In the genomic region with DNA sequence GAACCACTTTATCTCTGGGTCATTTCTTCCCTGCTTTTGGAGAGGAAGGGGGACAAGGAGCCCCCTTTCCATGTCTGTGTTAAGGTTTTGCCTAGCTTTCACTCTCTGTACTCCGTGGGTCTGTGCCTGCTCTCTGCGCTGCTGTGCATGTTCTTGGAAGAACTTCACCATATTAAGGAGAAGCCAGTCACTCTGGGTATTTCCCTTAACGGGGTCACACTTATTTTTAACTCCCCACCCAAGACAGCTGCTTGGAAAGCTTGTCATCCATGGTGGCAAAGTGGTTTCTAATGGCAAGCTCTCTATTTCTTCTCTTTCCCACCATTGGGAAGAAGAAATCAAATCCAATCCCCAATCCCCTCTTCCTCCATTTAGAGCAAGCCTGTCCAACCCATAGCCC, we compare ENCODE assay signal across 40 cellular contexts. TPM values are rescaled to one million over a fixed set of nuclear protein-coding genes. Genes with fewer than 3 reads are reported as not detected.
"Had no signal": no experiment of that assay in that cellular context is flagged by ENCODE, and none has a peak within 500 bp of the region (broad histone marks: within the 10 kb centered on the region; RNA-seq: fewer than 3 reads in every experiment).

No MANE protein-coding gene starts in this region.

- H3K9me3 ChIP-seq: ascending aorta had no signal

- H3K4me3 ChIP-seq: ascending aorta, cardiac muscle cell had no signal

- H3K4me1 ChIP-seq: ascending aorta had no signal

- H3K27me3 Mint-ChIP-seq: activated naive CD4-positive, alpha-beta T cell treated with anti-CD3 and anti-CD28 coated beads, Interleukin-2, amount 10 ng/mL, durations not matched to agents 7 days and 5 days; brain had no signal

- H3K36me3 ChIP-seq: ascending aorta, cardiac muscle cell, WERI-Rb-1 had no signal

- H3K4me3 Mint-ChIP-seq: activated CD4-positive, alpha-beta memory T cell treated with anti-CD3 and anti-CD28 coated beads for 36 hours; activated CD4-positive, alpha-beta T cell treated with anti-CD3 and anti-CD28 coated beads for 36 hours; activated CD4-positive, alpha-beta T cell treated with anti-CD3 and anti-CD28 coated beads, Interleukin-2, amount 10 ng/mL, durations not matched to agents 7 days and 5 days; activated CD8-positive, alpha-beta T cell treated with anti-CD3 and anti-CD28 coated beads for 36 hours; activated naive CD4-positive, alpha-beta T cell treated with anti-CD3 and anti-CD28 coated beads, Interleukin-2, amount 10 ng/mL, durations not matched to agents 7 days and 5 days; activated naive CD4-positive, alpha-beta T cell treated with anti-CD3 and anti-CD28 coated beads, Interleukin-2, amount 50 U/mL, for 24 hours; activated naive CD8-positive, alpha-beta T cell; activated naive CD8-positive, alpha-beta T cell treated with anti-CD3 and anti-CD28 coated beads, Interleukin-2, amount 10 ng/mL, durations not matched to agents 7 days and 5 days; activated naive CD8-positive, alpha-beta T cell treated with anti-CD3 and anti-CD28 coated beads, Interleukin-2, amount 50 U/mL, for 24 hours; activated T-cell treated with anti-CD3 and anti-CD28 coated beads, Interleukin-2, amount 50 U/mL, for 24 hours; brain; central memory CD8-positive, alpha-beta T cell; T-helper 1 cell treated with Interleukin-12 subunit alpha and Interleukin-12 subunit beta and Interleukin-4 antibody, amounts not matched to agents 30 μg/mL and 1 μg/mL, for 36 hours; T-helper 2 cell treated with Interferon-gamma antibody and Interleukin-4, amounts not matched to agents 5 μg/mL and 100 μg/mL, for 36 hours; WTC11 had no signal

- H3K4me1 Mint-ChIP-seq: activated CD4-positive, alpha-beta T cell treated with anti-CD3 and anti-CD28 coated beads for 36 hours; activated CD4-positive, alpha-beta T cell treated with anti-CD3 and anti-CD28 coated beads, Interleukin-2, amount 10 ng/mL, durations not matched to agents 7 days and 5 days; activated naive CD4-positive, alpha-beta T cell treated with anti-CD3 and anti-CD28 coated beads, Interleukin-2, amount 10 ng/mL, durations not matched to agents 7 days and 5 days; activated naive CD4-positive, alpha-beta T cell treated with anti-CD3 and anti-CD28 coated beads, Interleukin-2, amount 50 U/mL, for 24 hours; activated naive CD8-positive, alpha-beta T cell treated with anti-CD3 and anti-CD28 coated beads, Interleukin-2, amount 50 U/mL, for 24 hours; central memory CD8-positive, alpha-beta T cell had no signal

- H3K27ac Mint-ChIP-seq: activated CD4-positive, alpha-beta memory T cell treated with anti-CD3 and anti-CD28 coated beads for 36 hours; activated CD4-positive, alpha-beta T cell treated with anti-CD3 and anti-CD28 coated beads for 36 hours; activated CD4-positive, alpha-beta T cell treated with anti-CD3 and anti-CD28 coated beads, Interleukin-2, amount 10 ng/mL, durations not matched to agents 7 days and 5 days; activated CD8-positive, alpha-beta T cell treated with anti-CD3 and anti-CD28 coated beads for 36 hours; activated naive CD4-positive, alpha-beta T cell treated with anti-CD3 and anti-CD28 coated beads, Interleukin-2, amount 10 ng/mL, durations not matched to agents 7 days and 5 days; activated naive CD4-positive, alpha-beta T cell treated with anti-CD3 and anti-CD28 coated beads, Interleukin-2, amount 50 U/mL, for 24 hours; activated naive CD8-positive, alpha-beta T cell; activated naive CD8-positive, alpha-beta T cell treated with anti-CD3 and anti-CD28 coated beads, Interleukin-2, amount 10 ng/mL, durations not matched to agents 7 days and 5 days; activated naive CD8-positive, alpha-beta T cell treated with anti-CD3 and anti-CD28 coated beads, Interleukin-2, amount 50 U/mL, for 24 hours; activated T-cell treated with anti-CD3 and anti-CD28 coated beads, Interleukin-2, amount 50 U/mL, for 24 hours; activated T-helper 2 cell treated with anti-CD3 and anti-CD28 coated beads, Interferon-gamma antibody, Interleukin-2, Interleukin-4, amounts not matched to agents 10 μg/mL and 5 μg/mL and 100 μg/mL, durations not matched to agents 14 hours and 24 hours and 36 hours; T-helper 1 cell treated with Interleukin-12 subunit alpha and Interleukin-12 subunit beta and Interleukin-4 antibody, amounts not matched to agents 30 μg/mL and 1 μg/mL, for 36 hours; T-helper 2 cell treated with Interferon-gamma antibody and Interleukin-4, amounts not matched to agents 5 μg/mL and 100 μg/mL, for 36 hours; WTC11 had no signal

- H3K27me3 ChIP-seq: ascending aorta, cardiac muscle cell had no signal

- DNase-seq: activated CD4-positive, alpha-beta memory T cell treated with anti-CD3 and anti-CD28 coated beads for 36 hours; activated CD4-positive, alpha-beta T cell treated with anti-CD3 and anti-CD28 coated beads for 1 hour; activated CD4-positive, alpha-beta T cell treated with anti-CD3 and anti-CD28 coated beads for 36 hours; activated CD4-positive, alpha-beta T cell treated with anti-CD3 and anti-CD28 coated beads for 48 hours; activated CD4-positive, alpha-beta T cell treated with anti-CD3 and anti-CD28 coated beads, Interleukin-2, amount 10 ng/mL, durations not matched to agents 7 days and 5 days; activated CD4-positive, alpha-beta T cell treated with anti-CD3 and anti-CD28 coated beads, Interleukin-2, amount 50 U/mL, for 4 hours; activated CD4-positive, CD25-positive, alpha-beta regulatory T cell; activated CD8-positive, alpha-beta memory T cell treated with anti-CD3 and anti-CD28 coated beads, Interleukin-2, amount 50 U/mL, for 4 hours; activated CD8-positive, alpha-beta T cell treated with anti-CD3 and anti-CD28 coated beads for 36 hours; activated effector memory CD4-positive, alpha-beta T cell treated with Interleukin-2 at 50 U/mL for 16 hours; activated gamma-delta T cell; activated naive CD4-positive, alpha-beta T cell treated with anti-CD3 and anti-CD28 coated beads, Interleukin-2, amount 10 ng/mL, durations not matched to agents 7 days and 5 days; activated naive CD4-positive, alpha-beta T cell treated with Interleukin-2 at 50 U/mL for 16 hours; activated naive CD8-positive, alpha-beta T cell treated with anti-CD3 and anti-CD28 coated beads, Interleukin-2, amount 10 ng/mL, durations not matched to agents 7 days and 5 days; activated naive CD8-positive, alpha-beta T cell treated with anti-CD3 and anti-CD28 coated beads, Interleukin-2, amount 50 U/mL, for 24 hours; activated T-cell treated with anti-CD3 and anti-CD28 coated beads for 4 hours; activated T-cell treated with anti-CD3 and anti-CD28 coated beads, Interleukin-2, amount 50 U/mL, for 24 hours; activated T-cell treated with anti-CD3 and anti-CD28 coated beads, Interleukin-2, amount 50 U/mL, for 48 hours; amygdala; anterior cingulate cortex; caudate nucleus; T-helper 1 cell; T-helper 2 cell; T-helper 9 cell; WERI-Rb-1 had no signal

- ATAC-seq: activated CD4-positive, alpha-beta T cell treated with anti-CD3 and anti-CD28 coated beads for 36 hours; activated CD4-positive, CD25-positive, alpha-beta regulatory T cell treated with anti-CD3 and anti-CD28 coated beads, Interleukin-2, amount 50 U/mL, for 24 hours; activated CD8-positive, alpha-beta T cell treated with anti-CD3 and anti-CD28 coated beads for 36 hours; activated naive CD8-positive, alpha-beta T cell treated with anti-CD3 and anti-CD28 coated beads, Interleukin-2, amount 50 U/mL, for 24 hours; WTC11 had no signal

- H3K9me3 Mint-ChIP-seq: activated CD4-positive, alpha-beta memory T cell treated with anti-CD3 and anti-CD28 coated beads for 36 hours; activated CD4-positive, alpha-beta T cell treated with anti-CD3 and anti-CD28 coated beads, Interleukin-2, amount 10 ng/mL, durations not matched to agents 7 days and 5 days; activated CD8-positive, alpha-beta T cell treated with anti-CD3 and anti-CD28 coated beads for 36 hours; activated naive CD4-positive, alpha-beta T cell treated with anti-CD3 and anti-CD28 coated beads, Interleukin-2, amount 10 ng/mL, durations not matched to agents 7 days and 5 days; activated naive CD4-positive, alpha-beta T cell treated with anti-CD3 and anti-CD28 coated beads, Interleukin-2, amount 50 U/mL, for 24 hours; activated naive CD8-positive, alpha-beta T cell treated with anti-CD3 and anti-CD28 coated beads, Interleukin-2, amount 10 ng/mL, durations not matched to agents 7 days and 5 days; activated T-cell treated with anti-CD3 and anti-CD28 coated beads, Interleukin-2, amount 50 U/mL, for 24 hours; central memory CD8-positive, alpha-beta T cell; T-helper 1 cell treated with Interleukin-12 subunit alpha and Interleukin-12 subunit beta and Interleukin-4 antibody, amounts not matched to agents 30 μg/mL and 1 μg/mL, for 36 hours had no signal

- H3K27ac ChIP-seq: ascending aorta, cardiac muscle cell, WERI-Rb-1 had no signal

- H3K36me3 Mint-ChIP-seq: activated CD4-positive, alpha-beta memory T cell treated with anti-CD3 and anti-CD28 coated beads for 36 hours; activated naive CD4-positive, alpha-beta T cell treated with anti-CD3 and anti-CD28 coated beads, Interleukin-2, amount 10 ng/mL, durations not matched to agents 7 days and 5 days; activated naive CD4-positive, alpha-beta T cell treated with anti-CD3 and anti-CD28 coated beads, Interleukin-2, amount 50 U/mL, for 24 hours; activated naive CD8-positive, alpha-beta T cell; activated naive CD8-positive, alpha-beta T cell treated with anti-CD3 and anti-CD28 coated beads, Interleukin-2, amount 10 ng/mL, durations not matched to agents 7 days and 5 days; brain had no signal

RNA-seq across cellular contexts. Expression of a gene that starts 44.8 kb away (rescaled TPM):
- total RNA-seq: activated CD4-positive, alpha-beta memory T cell treated with anti-CD3 and anti-CD28 coated beads for 36 hours; activated CD4-positive, alpha-beta T cell treated with anti-CD3 and anti-CD28 coated beads for 36 hours; activated CD4-positive, alpha-beta T cell treated with anti-CD3 and anti-CD28 coated beads, Interleukin-2, amount 10 ng/mL, durations not matched to agents 7 days and 5 days; activated CD8-positive, alpha-beta memory T cell treated with anti-CD3 and anti-CD28 coated beads for 36 hours; activated CD8-positive, alpha-beta T cell treated with anti-CD3 and anti-CD28 coated beads for 36 hours; activated naive CD8-positive, alpha-beta T cell treated with anti-CD3 and anti-CD28 coated beads, Interleukin-2, amount 10 ng/mL, durations not matched to agents 7 days and 5 days; activated T-helper 2 cell treated with anti-CD3 and anti-CD28 coated beads, Interferon-gamma antibody, Interleukin-2, Interleukin-4, amounts not matched to agents 10 μg/mL and 5 μg/mL and 100 μg/mL, durations not matched to agents 14 hours and 24 hours and 36 hours; ascending aorta; bronchial epithelial cell; cardiac muscle cell; cerebellum; WTC11 had no signal
- polyA plus RNA-seq: adipose tissue, cardiac muscle cell had no signal
